In the genomic region with DNA sequence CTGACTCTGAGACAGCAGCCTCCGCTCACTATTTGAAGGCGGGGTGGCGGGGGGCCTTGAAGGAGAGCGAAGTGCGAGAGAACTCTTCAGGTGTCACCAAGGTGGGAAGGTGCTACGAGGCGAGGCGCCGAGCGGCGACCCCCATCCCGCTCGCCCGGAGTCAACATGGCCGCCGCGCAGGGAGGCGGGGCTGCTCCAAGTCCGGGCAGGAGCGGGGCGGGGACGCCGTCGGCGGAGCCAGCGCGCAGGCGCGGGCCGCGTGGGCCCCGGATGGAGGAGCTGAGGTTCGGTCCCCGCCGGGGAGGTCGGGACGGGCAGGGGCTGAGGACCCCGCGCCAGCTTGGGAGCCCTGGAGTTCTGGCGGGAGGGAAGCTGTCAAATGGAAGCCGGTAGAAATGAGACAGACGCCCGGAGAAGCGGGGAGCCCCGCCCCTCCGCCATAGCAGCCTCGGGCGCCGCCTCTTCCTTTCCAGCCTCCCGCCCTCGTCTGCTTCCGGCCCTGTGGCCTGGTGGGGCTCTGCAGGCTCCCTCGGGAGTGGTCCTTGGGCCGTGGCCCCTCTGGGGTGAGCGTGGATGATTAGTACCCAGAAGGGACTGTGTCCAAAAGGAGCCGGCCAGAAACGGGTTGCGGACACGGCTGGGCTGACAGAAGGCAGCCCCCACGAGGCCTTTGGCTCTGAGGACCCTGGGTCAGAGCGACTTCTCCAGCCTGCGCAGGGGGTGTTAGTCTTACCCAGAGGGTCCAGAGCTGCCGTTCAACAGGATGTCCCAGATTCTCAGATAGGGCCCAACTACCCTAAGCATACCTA, we compare ENCODE assay signal across 8 cellular contexts. TPM values are rescaled to one million over a fixed set of nuclear protein-coding genes. Genes with fewer than 3 reads are reported as not detected.
A peak's percentile ranks its signal among the peaks of the same experiment; 100 is the strongest.
DNase-seq lines count a peak whose midpoint lies in the region; ATAC-seq and TF ChIP-seq lines count a peak whose summit lies in the region.

A gene (plus strand): TSS at position 245 of the 809 bp plus-strand sequence. CDS start 2,866 bp downstream, outside the sequence.

- H3K4me3 ChIP-seq in choroid plexus epithelial cell (ENCODE audit: low read depth, low read length): peak within 1 kb of the TSS; percentile 82

- peak within 1 kb of the TSS; percentile 82 for H3K4me3 Mint-ChIP-seq in activated CD4-positive, alpha-beta T cell treated with anti-CD3 and anti-CD28 coated beads for 36 hours

- intact Hi-C loops in activated CD4-positive, alpha-beta T cell treated with anti-CD3 and anti-CD28 coated beads for 36 hours (cut with DNase I, micrococcal nuclease): loop anchor here (1.0 to 5.0 kb wide), 6 partner anchors 38 to 939 kb away; a partner anchor contains a TSS

- CTCF ChIA-PET in activated CD4-positive, alpha-beta T cell treated with anti-CD3 and anti-CD28 coated beads for 36 hours (lab: Charles Lee): interaction anchor here (0.5 to 8.0 kb wide), 37 partner anchors 12 to 287 kb away, joined by 3 to 180 read pairs (median 6); no protein-coding TSS in a partner anchor

- no peaks in the 10 kb centered on the region for H3K27me3 Mint-ChIP-seq in activated CD4-positive, alpha-beta T cell treated with anti-CD3 and anti-CD28 coated beads for 36 hours

- H3K9me3 Mint-ChIP-seq in activated CD4-positive, alpha-beta T cell treated with anti-CD3 and anti-CD28 coated beads for 36 hours (ENCODE audit: low read depth): no peaks in the 10 kb centered on the region

- POLR2A ChIA-PET in activated CD4-positive, alpha-beta T cell treated with anti-CD3 and anti-CD28 coated beads for 36 hours (lab: Charles Lee): interaction anchor here (0.6 to 5.8 kb wide), 10 partner anchors 18 to 316 kb away, joined by 3 to 83 read pairs (median 6); a partner anchor contains a TSS

- H3K36me3 Mint-ChIP-seq in activated CD4-positive, alpha-beta T cell treated with anti-CD3 and anti-CD28 coated beads for 36 hours (ENCODE audit: low read depth): peaks cover 20% of the 10 kb centered on the region

- peaks cover 55% of the 10 kb centered on the region for H3K4me1 Mint-ChIP-seq in activated CD4-positive, alpha-beta T cell treated with anti-CD3 and anti-CD28 coated beads for 36 hours

- no peak for TF ChIP-seq CTCF in choroid plexus epithelial cell (conservative IDR thresholded peaks at IDR 0.05; ENCODE audit: low read depth, low read length)

- H3K27ac Mint-ChIP-seq in activated CD4-positive, alpha-beta T cell treated with anti-CD3 and anti-CD28 coated beads for 36 hours: peak within 1 kb of the TSS; percentile 99

- ATAC-seq in GM19043 (IDR thresholded peaks at IDR 0.05; ENCODE audit: low read depth, unreplicated experiment) (peak; percentile 44), HG03354 (IDR thresholded peaks at IDR 0.05; ENCODE audit: poor library complexity, severe bottlenecking, unreplicated experiment) (peak; percentile 70)
- ATAC-seq in activated CD4-positive, alpha-beta T cell treated with anti-CD3 and anti-CD28 coated beads for 36 hours: peak; percentile 48

- DNase-seq in AML-193 (lab: John Stamatoyannopoulos, UW): peak; percentile 83
- peak; percentile 86 for DNase-seq in NCI-H510A treated with DMSO at 0.1 percent for 48 hours (lab: John Stamatoyannopoulos, UW)
- DNase-seq in activated CD4-positive, alpha-beta T cell treated with anti-CD3 and anti-CD28 coated beads for 36 hours: peak; percentile 93
- DNase-seq in choroid plexus epithelial cell (ENCODE audit: low read depth): peak; percentile 84
- DNase-seq in left kidney (ENCODE audit: low read depth, low spot score): peak; percentile 97
- DNase-seq in stimulated activated CD4-positive, alpha-beta T cell treated with anti-CD3 and anti-CD28 coated beads, Interleukin-2, amount 100 ng/mL, for 24 hours: peak; percentile 90

RNA-seq across cellular contexts. Expression of the gene that starts here (rescaled TPM):
- 10 to 100 TPM; 12.0 to 17.2 TPM for total RNA-seq in activated CD4-positive, alpha-beta T cell treated with anti-CD3 and anti-CD28 coated beads for 36 hours

Comparison
In these comparisons a context has a peak if more than half of its experiments do, and no peak if none do; other contexts are left out.
1. Peak in every context shown above with its lines: DNase-seq, ATAC-seq and H3K4me3 ChIP-seq.